23 cellular contexts compared by ENCODE assay signal in genomic region chr5:54656261-54656728, GRCh38.
A peak's percentile ranks its signal among the peaks of the same experiment; 100 is the strongest.
DNase-seq lines count a peak whose midpoint lies in the region; ATAC-seq, FAIRE-seq and TF ChIP-seq lines count a peak whose summit lies in the region.
"Had no signal": no experiment of that assay in that cellular context is flagged by ENCODE, and none has a peak within 500 bp of the region (broad histone marks: within the 10 kb centered on the region; RNA-seq: fewer than 3 reads in every experiment).

No MANE protein-coding gene starts in this region.

- H3K79me2 ChIP-seq in astrocyte (ENCODE audit: insufficient read depth, low read length) = no peaks in the 10 kb centered on the region

- POLR2A ChIA-PET in A673 (lab: Charles Lee; ENCODE audit: low non-redundant PET) = interaction anchor here (0.7 kb wide), 1 partner anchor 13 kb away, joined by 3 read pairs; no protein-coding TSS in a partner anchor

- H3K4me1 Mint-ChIP-seq in astrocyte (ENCODE audit: low read depth, unreplicated experiment) (peaks cover 8% of the 10 kb centered on the region), HFFc6 (ENCODE audit: low read depth) (peaks cover 33% of the 10 kb centered on the region)

- H2AFZ ChIP-seq in astrocyte (ENCODE audit: low read depth, low read length) = no peak overlapping the region

- H3K4me3 Mint-ChIP-seq in astrocyte (ENCODE audit: unreplicated experiment) (no peak overlapping the region), HFFc6 (no peak overlapping the region)
- H3K4me3 Mint-ChIP-seq: activated naive CD8-positive, alpha-beta T cell; activated T-helper 1 cell treated with anti-CD3 and anti-CD28 coated beads, Interleukin-12 subunit alpha, Interleukin-12 subunit beta, Interleukin-2, Interleukin-4 antibody, amounts not matched to agents 30 ng/mL and 10 ng/mL and 1 ng/mL, durations not matched to agents 14 hours and 24 hours and 36 hours; nephron progenitor cell had no signal

- H4K20me1 ChIP-seq in astrocyte (ENCODE audit: insufficient read depth, low read length) = no peaks in the 10 kb centered on the region

- H3K27me3 Mint-ChIP-seq in astrocyte (ENCODE audit: low read depth, unreplicated experiment) (peaks cover 5% of the 10 kb centered on the region), HFFc6 (ENCODE audit: insufficient read depth) (no peaks in the 10 kb centered on the region; the same call in 1 of the 2 replicates)
- H3K27me3 Mint-ChIP-seq: activated naive CD8-positive, alpha-beta T cell had no signal

- H3K9me3 Mint-ChIP-seq in astrocyte (ENCODE audit: unreplicated experiment) (no peaks in the 10 kb centered on the region), HFFc6 (no peaks in the 10 kb centered on the region)
- H3K9me3 Mint-ChIP-seq: activated T-helper 1 cell treated with anti-CD3 and anti-CD28 coated beads, Interleukin-12 subunit alpha, Interleukin-12 subunit beta, Interleukin-2, Interleukin-4 antibody, amounts not matched to agents 30 ng/mL and 10 ng/mL and 1 ng/mL, durations not matched to agents 14 hours and 24 hours and 36 hours; nephron progenitor cell had no signal

- peaks cover 46% of the 10 kb centered on the region for H3K4me1 ChIP-seq in A673 (ENCODE audit: insufficient read depth, low read length, poor library complexity, severe bottlenecking)
- H3K4me1 ChIP-seq in astrocyte (ENCODE audit: insufficient read depth, low read length) = peaks cover 15% of the 10 kb centered on the region
- H3K4me1 ChIP-seq in gastroesophageal sphincter = peaks cover 0 to 43% (median 2%) of the 10 kb centered on the region in 3 donors
- peaks cover 0 to 3% of the 10 kb centered on the region in 2 donors for H3K4me1 ChIP-seq in kidney (ENCODE audit: control insufficient read depth in 1 of 2, insufficient read depth in 1 of 2, low read depth in 1 of 2, low read length in 2 of 2)
- H3K4me1 ChIP-seq: A549 had no signal

- H3K4me3 ChIP-seq in A673 (ENCODE audit: low read depth, low read length, poor library complexity, severe bottlenecking) = no peak overlapping the region
- no peak overlapping the region for H3K4me3 ChIP-seq in astrocyte (ENCODE audit: insufficient read depth, low read depth, low read length)
- no peak overlapping the region for H3K4me3 ChIP-seq in gastroesophageal sphincter
- no peak overlapping the region for H3K4me3 ChIP-seq in kidney (ENCODE audit: low read length in 2 of 2)
- H3K4me3 ChIP-seq: A549, dorsolateral prefrontal cortex, left lung had no signal

- WGBS in gastroesophageal sphincter (ENCODE audit: low coverage in 1 of 2), 2 donors = 10 to 35% methylated on average over 2 of the region's 2 CpGs

- no peak overlapping the region for H3K4me2 ChIP-seq in astrocyte (ENCODE audit: low read length)
- H3K4me2 ChIP-seq: A549 had no signal

- H3K27me3 ChIP-seq in A673 (replicated peaks; ENCODE audit: insufficient read depth, low read depth, low read length, poor library complexity) = no peaks in the 10 kb centered on the region
- no peaks in the 10 kb centered on the region for H3K27me3 ChIP-seq in astrocyte (ENCODE audit: insufficient read depth, low read length)
- H3K27me3 ChIP-seq in gastroesophageal sphincter = no peaks in the 10 kb centered on the region
- H3K27me3 ChIP-seq: dorsolateral prefrontal cortex, left lung had no signal

- H3K36me3 ChIP-seq in A673 (ENCODE audit: insufficient read depth, low read length, poor library complexity, severe bottlenecking) = no peaks in the 10 kb centered on the region
- no peaks in the 10 kb centered on the region for H3K36me3 ChIP-seq in astrocyte (ENCODE audit: insufficient read depth, low read length)
- no peaks in the 10 kb centered on the region for H3K36me3 ChIP-seq in gastroesophageal sphincter
- no peaks in the 10 kb centered on the region for H3K36me3 ChIP-seq in kidney (ENCODE audit: control insufficient read depth in 1 of 2, insufficient read depth in 2 of 2, low read length in 2 of 2)
- H3K36me3 ChIP-seq: left lung had no signal

- TF ChIP-seq CTCF in A673 (conservative IDR thresholded peaks at IDR 0.05; ENCODE audit: low read depth, low read length) (no peak), astrocyte (IDR thresholded peaks at IDR 0.05; ENCODE audit: insufficient read depth, low read depth, low read length) (no peak), gastroesophageal sphincter (IDR thresholded peaks at IDR 0.05) (no peak), HFFc6 (IDR thresholded peaks at IDR 0.05) (no peak), kidney (IDR thresholded peaks at IDR 0.05; ENCODE audit: borderline replicate concordance, extremely low read depth, insufficient read depth) (no peak)

- BruUV-seq in A673 (replicated peaks; lab: Mats Ljungman, UMichigan) = TSS peak; percentile 76

- TF ChIP-seq POLR2A in gastroesophageal sphincter (IDR thresholded peaks at IDR 0.05) = no peak

- no peak for TF ChIP-seq EP300 in gastroesophageal sphincter (IDR thresholded peaks at IDR 0.05)

- intact Hi-C loops in A673 (cut with micrococcal nuclease; ENCODE audit: unreplicated experiment) = loop anchor here (1.0 to 5.0 kb wide), 3 partner anchors 46 to 191 kb away; no protein-coding TSS in a partner anchor
- intact Hi-C loops in sciatic nerve (cut with DNase I) = no loop called here
- intact Hi-C loops in kidney (cut with DNase I) = no loop called here

- H3K9ac ChIP-seq in astrocyte (ENCODE audit: low read length) (no peak overlapping the region), kidney (ENCODE audit: low read length in 2 of 2) (no peak overlapping the region)

- ATAC-seq in gastroesophageal sphincter (peak; percentile 88), sciatic nerve (peak; percentile 74)
- ATAC-seq: A549, left lung had no signal

- no peak overlapping the region for H3K27ac Mint-ChIP-seq in astrocyte (ENCODE audit: unreplicated experiment)
- no peak overlapping the region for H3K27ac Mint-ChIP-seq in HFFc6
- H3K27ac Mint-ChIP-seq: activated naive CD8-positive, alpha-beta T cell; activated T-helper 1 cell treated with anti-CD3 and anti-CD28 coated beads, Interleukin-12 subunit alpha, Interleukin-12 subunit beta, Interleukin-2, Interleukin-4 antibody, amounts not matched to agents 30 ng/mL and 10 ng/mL and 1 ng/mL, durations not matched to agents 14 hours and 24 hours and 36 hours had no signal

- no peaks in the 10 kb centered on the region for H3K9me3 ChIP-seq in A673 (ENCODE audit: low read depth, low read length, poor library complexity, severe bottlenecking)
- H3K9me3 ChIP-seq in astrocyte (ENCODE audit: insufficient read depth, low read depth, low read length) = no peaks in the 10 kb centered on the region
- H3K9me3 ChIP-seq in gastroesophageal sphincter = no peaks in the 10 kb centered on the region
- no peaks in the 10 kb centered on the region for H3K9me3 ChIP-seq in kidney (ENCODE audit: control insufficient read depth in 1 of 2, low read length in 2 of 2)
- H3K9me3 ChIP-seq: A549, left lung had no signal

- H3K27ac ChIP-seq in A673 (ENCODE audit: low read depth, low read length, poor library complexity, severe bottlenecking) (peak overlapping the region; percentile 72), astrocyte (ENCODE audit: low read depth, low read length) (no peak overlapping the region), gastroesophageal sphincter (peak overlapping the region in 3 of 4 donors; percentile 21 to 58 (median 51)), kidney (ENCODE audit: low read depth in 2 of 2, low read length in 2 of 2) (no peak overlapping the region)
- H3K27ac ChIP-seq: A549, dorsolateral prefrontal cortex, epithelial cell of prostate, left lung had no signal

- DNase-seq in A673 (ENCODE audit: low spot score) (no peak), astrocyte (ENCODE audit: low read depth) (peak; percentile 64), sciatic nerve (ENCODE audit: low spot score) (no peak), T-helper 2 cell (no peak), NCI-H2081 treated with DMSO at 0.1 percent for 48 hours (lab: John Stamatoyannopoulos, UW) (no peak), HFFc6 (no peak), kidney (no peak)
- DNase-seq: activated CD4-positive, alpha-beta T cell treated with anti-CD3 and anti-CD28 coated beads for 4 hours; C1 segment of cervical spinal cord; dorsolateral prefrontal cortex; left lung; NCI-H1694; NCI-H774; nephron progenitor cell; OCI-M1; SIG-M5; stimulated activated CD4-positive, alpha-beta T cell treated with anti-CD3 and anti-CD28 coated beads, Interleukin-4, amount 100 ng/mL, for 4 hours had no signal

- FAIRE-seq in astrocyte (lab: Jason Lieb, UNC) = no peak
- FAIRE-seq in kidney (lab: Jason Lieb, UNC) = no peak
- FAIRE-seq: A549, D721Med had no signal

- CTCF ChIA-PET in A673 (lab: Charles Lee) = no interaction called here

- H3K36me3 Mint-ChIP-seq in astrocyte (ENCODE audit: low read depth, unreplicated experiment) = no peaks in the 10 kb centered on the region
- no peaks in the 10 kb centered on the region for H3K36me3 Mint-ChIP-seq in HFFc6 (ENCODE audit: low read depth)
- H3K36me3 Mint-ChIP-seq: activated naive CD8-positive, alpha-beta T cell had no signal

Comparison
In these comparisons a context has a peak if more than half of its experiments do, and no peak if none do; other contexts are left out.
1. H3K27ac ChIP-seq: peak in A673 (single experiment) and gastroesophageal sphincter (3 of 4); none in astrocyte (single experiment) and kidney (0 of 2).